In genomic region chr12:18275974-18276373, GRCh38 we compare ENCODE assay signal across 1 cellular context.
TF ChIP-seq lines count a peak whose summit lies in the region.

No MANE protein-coding gene starts in this region.

TF ChIP-seq in IMR-90, 13 proteins besides CTCF, POLR2A, EP300 and RAD21:
- TF ChIP-seq BHLHE40 (IDR thresholded peaks at IDR 0.05; ENCODE audit: low read depth, low read length) (no peak), MAFK (IDR thresholded peaks at IDR 0.05; ENCODE audit: low read depth, low read length) (no peak), MXI1 (IDR thresholded peaks at IDR 0.05; ENCODE audit: borderline replicate concordance, low read depth, low read length) (no peak), USF2 (IDR thresholded peaks at IDR 0.05; ENCODE audit: low read depth, low read length) (no peak), FOS (IDR thresholded peaks at IDR 0.05; ENCODE audit: low read depth, low read length) (no peak), RFX5 (IDR thresholded peaks at IDR 0.05; ENCODE audit: low read depth, low read length) (no peak), NFE2L2 (IDR thresholded peaks at IDR 0.05; ENCODE audit: low read depth, low read length) (no peak), CHD1 (IDR thresholded peaks at IDR 0.05; ENCODE audit: low read depth, low read length) (no peak), MAZ (IDR thresholded peaks at IDR 0.05; ENCODE audit: borderline replicate concordance, low read depth, low read length) (no peak)
- TF ChIP-seq, protein P1, sequence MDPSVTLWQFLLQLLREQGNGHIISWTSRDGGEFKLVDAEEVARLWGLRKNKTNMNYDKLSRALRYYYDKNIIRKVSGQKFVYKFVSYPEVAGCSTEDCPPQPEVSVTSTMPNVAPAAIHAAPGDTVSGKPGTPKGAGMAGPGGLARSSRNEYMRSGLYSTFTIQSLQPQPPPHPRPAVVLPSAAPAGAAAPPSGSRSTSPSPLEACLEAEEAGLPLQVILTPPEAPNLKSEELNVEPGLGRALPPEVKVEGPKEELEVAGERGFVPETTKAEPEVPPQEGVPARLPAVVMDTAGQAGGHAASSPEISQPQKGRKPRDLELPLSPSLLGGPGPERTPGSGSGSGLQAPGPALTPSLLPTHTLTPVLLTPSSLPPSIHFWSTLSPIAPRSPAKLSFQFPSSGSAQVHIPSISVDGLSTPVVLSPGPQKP (IDR thresholded peaks at IDR 0.05; ENCODE audit: borderline replicate concordance, low read depth, low read length) = no peak
